In the genomic region with DNA sequence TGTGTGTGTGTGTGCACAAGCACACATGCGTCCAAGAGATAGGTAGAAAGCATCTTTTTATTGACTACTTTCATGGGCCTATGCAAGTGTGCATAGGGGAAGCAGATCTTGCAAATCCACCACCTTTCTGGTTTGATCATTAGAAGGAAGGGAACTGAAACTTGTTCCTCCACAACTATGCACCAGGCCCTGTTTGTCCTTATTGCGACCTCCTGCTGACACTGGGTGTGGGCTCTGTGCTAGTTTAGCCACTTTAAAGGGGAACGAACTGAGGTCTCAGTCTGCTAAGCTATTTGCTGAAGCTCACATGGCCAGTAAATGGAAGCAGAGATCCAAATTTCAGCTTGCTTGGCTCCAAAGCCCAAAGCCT, we compare ENCODE assay signal across 10 cellular contexts. TPM values are rescaled to one million over a fixed set of nuclear protein-coding genes. Genes with fewer than 3 reads are reported as not detected.
A peak's percentile ranks its signal among the peaks of the same experiment; 100 is the strongest.
DNase-seq lines count a peak whose midpoint lies in the region; ATAC-seq, FAIRE-seq and TF ChIP-seq lines count a peak whose summit lies in the region.
"Had no signal": no experiment of that assay in that cellular context is flagged by ENCODE, and none has a peak within 500 bp of the region (broad histone marks: within the 10 kb centered on the region; RNA-seq: fewer than 3 reads in every experiment).

No MANE protein-coding gene starts in this region.

- peak; percentile 83 for ATAC-seq in GM18505 (IDR thresholded peaks at IDR 0.05; ENCODE audit: unreplicated experiment)
- peak; percentile 83 for ATAC-seq in GM21619 (IDR thresholded peaks at IDR 0.05; ENCODE audit: unreplicated experiment)
- peak; percentile 82 for ATAC-seq in HG03469 (IDR thresholded peaks at IDR 0.05; ENCODE audit: unreplicated experiment)
- peak; percentile 65 to 71 for ATAC-seq in right cardiac atrium

- H3K4me1 ChIP-seq in right cardiac atrium (ENCODE audit: control insufficient read depth, insufficient read depth, low read length), result no peaks in the 10 kb centered on the region

- H3K27ac ChIP-seq in right cardiac atrium (ENCODE audit: low read length), result no peak overlapping the region

- WGBS in right cardiac atrium, result 49% methylated on average over 3 of the region's 3 CpGs

- no peaks in the 10 kb centered on the region for H3K27me3 ChIP-seq in right cardiac atrium (ENCODE audit: control insufficient read depth, insufficient read depth)

- TF ChIP-seq POLR2A in GM18505 (IDR thresholded peaks at IDR 0.05; ENCODE audit: borderline replicate concordance, extremely low read depth, insufficient read depth, insufficient read length), result peak; percentile 17

- intact Hi-C loops in right cardiac atrium (cut with DNase I), result loop anchor here in 1 of 4 donors (10.0 kb wide), 1 partner anchor 129 kb away; no protein-coding TSS in a partner anchor

- H3K4me3 ChIP-seq in right cardiac atrium (ENCODE audit: low read length), result no peak overlapping the region

- no peak for FAIRE-seq in RCC 7860 (lab: Jason Lieb, UNC)

- peak in 1 of 3 donors; percentile 43 for DNase-seq in right cardiac atrium
- DNase-seq in amniotic stem cell (lab: John Stamatoyannopoulos, UW), result no peak
- DNase-seq in NCI-H774 (lab: John Stamatoyannopoulos, UW), result no peak
- no peak for DNase-seq in RCC 7860 (ENCODE audit: low spot score)
- DNase-seq in epidermal melanocyte (ENCODE audit: insufficient read length, low spot score), result no peak
- DNase-seq: activated CD4-positive, CD25-positive, alpha-beta regulatory T cell treated with anti-CD3 and anti-CD28 coated beads, Interleukin-2, amount 50 U/mL, for 72 hours; DND-41 had no signal

- no peaks in the 10 kb centered on the region for H3K9me3 ChIP-seq in right cardiac atrium (ENCODE audit: control insufficient read depth, low read length)

RNA-seq across cellular contexts. Expression of gene INSIG2, which starts 32.1 kb away (rescaled TPM):
- total RNA-seq in right cardiac atrium, result 10 to 100 TPM; 13.2 to 18.4 (median 15.7) TPM
- polyA plus RNA-seq in right cardiac atrium, result 13.7 TPM

RNA-seq across cellular contexts. Expression of gene CCDC93, which starts 42.3 kb away (rescaled TPM):
- 10 to 100 TPM; 19.7 to 36.2 (median 23.7) TPM for total RNA-seq in right cardiac atrium
- polyA plus RNA-seq in right cardiac atrium, result 13.9 TPM
